Comparison of ENCODE assay signal across 9 cellular contexts in genomic region chr20:2301164-2301622, GRCh38. TPM values are rescaled to one million over a fixed set of nuclear protein-coding genes. Genes with fewer than 3 reads are reported as not detected.
A peak's percentile ranks its signal among the peaks of the same experiment; 100 is the strongest.
DNase-seq lines count a peak whose midpoint lies in the region; ATAC-seq, FAIRE-seq and TF ChIP-seq lines count a peak whose summit lies in the region.
"Had no signal": no experiment of that assay in that cellular context is flagged by ENCODE, and none has a peak within 500 bp of the region (broad histone marks: within the 10 kb centered on the region; RNA-seq: fewer than 3 reads in every experiment).

No MANE protein-coding gene starts in this region.

- peak overlapping the region; percentile 1; the same call in 1 of the 2 replicates for H3K4me2 ChIP-seq in HepG2 (ENCODE audit: low read depth, low read length)

- H3K27me3 ChIP-seq in HepG2 (ENCODE audit: control insufficient read depth in 1 of 2, insufficient read depth in 2 of 2, low read length in 2 of 2): peaks cover 3 to 21% of the 10 kb centered on the region in 2 experiments; a peak in 2 of 5 replicates

- TF ChIP-seq EP300 in HepG2 (IDR thresholded peaks at IDR 0.05; ENCODE audit: low read depth in 2 of 2, low read length in 2 of 2): no peak
- no peak for TF ChIP-seq EP300 in HepG2 (CRISPR knock-in tag; IDR thresholded peaks at IDR 0.05; ENCODE audit: borderline replicate concordance)

- DNase-seq in T-helper 17 cell: no peak
- DNase-seq in HepG2 (ENCODE audit: low spot score): peak; percentile 52
- DNase-seq in NCI-H446 (lab: John Stamatoyannopoulos, UW): no peak
- no peak for DNase-seq in T-helper 2 cell treated with Interferon-gamma antibody and Interleukin-4, amounts not matched to agents 5 μg/mL and 100 μg/mL, for 36 hours (ENCODE audit: low spot score)
- no peak for DNase-seq in stimulated activated naive CD4-positive, alpha-beta T cell (lab: John Stamatoyannopoulos, UW)
- no peak for DNase-seq in NCI-H128 (lab: John Stamatoyannopoulos, UW; ENCODE audit: unreplicated experiment)

- no peak overlapping the region for H3K27ac ChIP-seq in HepG2 (ENCODE audit: extremely low read length, insufficient read depth, low read length)

- H3K27me3 Mint-ChIP-seq in T-helper 17 cell: peaks cover 41% of the 10 kb centered on the region
- peaks cover 2% of the 10 kb centered on the region for H3K27me3 Mint-ChIP-seq in T-helper 2 cell treated with Interferon-gamma antibody and Interleukin-4, amounts not matched to agents 5 μg/mL and 100 μg/mL, for 36 hours (ENCODE audit: low read depth)

- BruUV-seq in HepG2 (replicated peaks; lab: Mats Ljungman, UMichigan): no TSS peak

- in situ Hi-C loops in HepG2 (cut with HindIII; ENCODE audit: extremely low pct_ligation_motif_present, low pct_unique_long_range_greater_than_20kb): no loop called here

- H3K36me3 ChIP-seq in HepG2 (replicated peaks in 1 of 2; ENCODE audit: control insufficient read depth in 1 of 2, insufficient read depth in 2 of 2, low read length in 2 of 2): no peaks in the 10 kb centered on the region

- H3K9ac ChIP-seq in HepG2 (ENCODE audit: insufficient read depth, low read depth, low read length): no peak overlapping the region

- ATAC-seq in GM18520 (IDR thresholded peaks at IDR 0.05; ENCODE audit: unreplicated experiment): peak; percentile 84
- peak; percentile 81 for ATAC-seq in HG03108 (IDR thresholded peaks at IDR 0.05; ENCODE audit: unreplicated experiment)
- peak; percentile 57 for ATAC-seq in T-helper 17 cell
- ATAC-seq in HepG2: no peak

- no peak for TF ChIP-seq RAD21 in HepG2 (CRISPR knock-in tag; IDR thresholded peaks at IDR 0.05)

- H3K4me3 ChIP-seq in HepG2 (replicated peaks in 1 of 3; ENCODE audit: insufficient read depth in 1 of 3, low read depth in 2 of 3, low read length in 3 of 3): no peak overlapping the region
- H3K4me3 ChIP-seq: skin epidermis had no signal

- no peak for TF ChIP-seq POLR2A in HepG2 (IDR thresholded peaks at IDR 0.05; ENCODE audit: insufficient read depth in 1 of 2, low read depth in 2 of 2, low read length in 2 of 2)

- no peaks in the 10 kb centered on the region for H3K79me2 ChIP-seq in HepG2 (ENCODE audit: insufficient read depth, low read length)

- FAIRE-seq in HepG2 (lab: Jason Lieb, UNC): peak; percentile 40

- H3K36me3 Mint-ChIP-seq in T-helper 17 cell (ENCODE audit: low read depth): no peaks in the 10 kb centered on the region
- H3K36me3 Mint-ChIP-seq in T-helper 2 cell treated with Interferon-gamma antibody and Interleukin-4, amounts not matched to agents 5 μg/mL and 100 μg/mL, for 36 hours (ENCODE audit: low read depth): no peaks in the 10 kb centered on the region

- peaks cover 38% of the 10 kb centered on the region for H3K4me1 ChIP-seq in HepG2 (ENCODE audit: insufficient read depth, low read length)

- no peaks in the 10 kb centered on the region for H3K9me3 ChIP-seq in T-helper 17 cell (ENCODE audit: control insufficient read depth, low read length, poor library complexity, severe bottlenecking)
- no peaks in the 10 kb centered on the region for H3K9me3 ChIP-seq in HepG2 (ENCODE audit: low read length)

- intact Hi-C loops in HepG2 (cut with micrococcal nuclease; ENCODE audit: unreplicated experiment): no loop called here

- WGBS in HepG2 (ENCODE audit: low lambda C conversion rate): 3% methylated on average over 5 of the region's 5 CpGs

- TF ChIP-seq CTCF in HepG2 (CRISPR knock-in tag; IDR thresholded peaks at IDR 0.05): no peak

- H3K4me3 Mint-ChIP-seq in T-helper 17 cell: no peak overlapping the region
- no peak overlapping the region for H3K4me3 Mint-ChIP-seq in T-helper 2 cell treated with Interferon-gamma antibody and Interleukin-4, amounts not matched to agents 5 μg/mL and 100 μg/mL, for 36 hours

- CTCF ChIA-PET in HepG2 (lab: Yijun Ruan, JAX; ENCODE audit: low intra/inter-chr PET ratio, low total read pairs): no interaction called here

- H4K20me1 ChIP-seq in HepG2 (ENCODE audit: insufficient read depth, low read length): no peaks in the 10 kb centered on the region

- POLR2A ChIA-PET in HepG2 (lab: Yijun Ruan, JAX): interaction anchor here (2.0 kb wide), 1 partner anchor 36 kb away, joined by 5 read pairs; no protein-coding TSS in a partner anchor

- no peaks in the 10 kb centered on the region for H3K9me3 Mint-ChIP-seq in T-helper 2 cell treated with Interferon-gamma antibody and Interleukin-4, amounts not matched to agents 5 μg/mL and 100 μg/mL, for 36 hours

- no peaks in the 10 kb centered on the region for H3K4me1 Mint-ChIP-seq in T-helper 17 cell
- H3K4me1 Mint-ChIP-seq in T-helper 2 cell treated with Interferon-gamma antibody and Interleukin-4, amounts not matched to agents 5 μg/mL and 100 μg/mL, for 36 hours (ENCODE audit: low read depth): peaks cover 3% of the 10 kb centered on the region

- no peak overlapping the region for H2AFZ ChIP-seq in HepG2 (ENCODE audit: low read length)

- no peak overlapping the region for H3K27ac Mint-ChIP-seq in T-helper 17 cell
- H3K27ac Mint-ChIP-seq in T-helper 2 cell treated with Interferon-gamma antibody and Interleukin-4, amounts not matched to agents 5 μg/mL and 100 μg/mL, for 36 hours: no peak overlapping the region

TF ChIP-seq in HepG2, 621 proteins besides CTCF, POLR2A, EP300 and RAD21 (continues in another document):
- no peak for TF ChIP-seq POLR2G (IDR thresholded peaks at IDR 0.05; ENCODE audit: low read depth, low read length)
- peak; percentile 73 for TF ChIP-seq FOSL2 (CRISPR knock-in tag; IDR thresholded peaks at IDR 0.05)
- TF ChIP-seq CEBPG (CRISPR knock-in tag; IDR thresholded peaks at IDR 0.05): peak; percentile 66
- TF ChIP-seq KDM1A (CRISPR knock-in tag; IDR thresholded peaks at IDR 0.05): peak; percentile 98; the same call in 1 of the 2 replicates
- no peak for TF ChIP-seq MAX (IDR thresholded peaks at IDR 0.05)
- TF ChIP-seq ATF4 (CRISPR knock-in tag; IDR thresholded peaks at IDR 0.05): peak in 1 of 2 experiments; percentile 60; a peak in 2 of 4 replicates
- 0 out of 2 replicates have a peak, but pooled peaks have one; percentile 24 for TF ChIP-seq CREB1 (IDR thresholded peaks at IDR 0.05)
- no peak for TF ChIP-seq CREB1 (CRISPR knock-in tag; IDR thresholded peaks at IDR 0.05)
- peak; percentile 27; the same call in 1 of the 2 replicates for TF ChIP-seq NCOR1 (IDR thresholded peaks at IDR 0.05; ENCODE audit: borderline replicate concordance, low read length)
- TF ChIP-seq BHLHE40 (IDR thresholded peaks at IDR 0.05; ENCODE audit: low read length): 0 out of 2 replicates have a peak, but pooled peaks have one; percentile 8
- TF ChIP-seq LRRFIP1 (CRISPR knock-in tag; conservative IDR thresholded peaks at IDR 0.05): no peak
- TF ChIP-seq MXD4 (CRISPR knock-in tag; IDR thresholded peaks at IDR 0.05): no peak

RNA-seq across cellular contexts. Expression of gene TGM3, which starts 5.4 kb away (rescaled TPM):
- total RNA-seq in T-helper 17 cell (not detected), HepG2 (2016; rRNA removed; fragmentation: Illumina TruSeq; extraction: Trizol) (not detected in 2 replicates)
- total RNA-seq in HepG2 (2016; cell fraction: cytosol; rRNA removed; fragmentation: Illumina TruSeq; extraction: Trizol; ENCODE audit: low read depth): not detected in 2 replicates
- not detected in 2 replicates for total RNA-seq in HepG2 (2016; cell fraction: insoluble cytoplasmic fraction; rRNA removed; fragmentation: Illumina TruSeq; extraction: Trizol)
- not detected in 2 replicates for total RNA-seq in HepG2 (2016; cell fraction: membrane; rRNA removed; fragmentation: Illumina TruSeq; extraction: Trizol)
- not detected in 2 replicates for total RNA-seq in HepG2 (2016; cell fraction: nucleus; rRNA removed; fragmentation: Illumina TruSeq; extraction: Trizol)
- not detected in 2 replicates for polyA plus RNA-seq in HepG2 (2011; rRNA removed)
- polyA plus RNA-seq in HepG2 (2011; cell fraction: cytosol; rRNA removed): not detected in 2 replicates
- polyA plus RNA-seq in HepG2 (2011; cell fraction: nucleus; rRNA removed): not detected in 2 replicates
- polyA plus RNA-seq in HepG2 (2012): not detected in 2 replicates
- not detected in 2 replicates for polyA plus RNA-seq in HepG2 (2016; cell fraction: cytosol; fragmentation: Illumina TruSeq; extraction: Trizol; ENCODE audit: low read depth)
- polyA plus RNA-seq in HepG2 (2016; cell fraction: insoluble cytoplasmic fraction; fragmentation: Illumina TruSeq; extraction: Trizol; ENCODE audit: low read depth): not detected in 2 replicates
- polyA plus RNA-seq in HepG2 (2016; cell fraction: membrane; fragmentation: Illumina TruSeq; extraction: Trizol; ENCODE audit: low read depth): not detected in 2 replicates
- not detected in 2 replicates for polyA plus RNA-seq in HepG2 (2016; cell fraction: nucleus; fragmentation: Illumina TruSeq; extraction: Trizol; ENCODE audit: insufficient read depth, low read depth)
- not detected in 2 replicates for polyA minus RNA-seq in HepG2 (2011; rRNA and poly(A)+ RNA removed; ENCODE audit: low replicate concordance)
- polyA minus RNA-seq in HepG2 (2011; cell fraction: cytosol; rRNA and poly(A)+ RNA removed): not detected in 2 replicates
- not detected in 2 replicates for polyA minus RNA-seq in HepG2 (2011; cell fraction: nucleus; rRNA and poly(A)+ RNA removed)
